Comparison of ENCODE assay signal across 8 cellular contexts in genomic region chr22:16917144-16918003, GRCh38.
DNase-seq lines count a peak whose midpoint lies in the region; ATAC-seq lines count a peak whose summit lies in the region.

No MANE protein-coding gene starts in this region.

- peak; percentile 78 for DNase-seq in DMS53 (lab: John Stamatoyannopoulos, UW)
- DNase-seq in NOMO-1 treated with DMSO at 0.1 percent for 48 hours (lab: John Stamatoyannopoulos, UW; ENCODE audit: unreplicated experiment): peak; percentile 59
- peak; percentile 46 for DNase-seq in activated T-cell treated with anti-CD3 and anti-CD28 coated beads, Interleukin-2, amount 50 U/mL, for 1 hour
- peak; percentile 16 for DNase-seq in fibroblast of the conjunctiva (ENCODE audit: low read depth)
- peak in 48 of 56 donors; percentile 8 to 83 (median 38) for DNase-seq in nucleus accumbens (lab: John Stamatoyannopoulos, UW)
- peak; percentile 86 for DNase-seq in superior temporal gyrus (ENCODE audit: extremely low spot score)

- peak; percentile 68 for ATAC-seq in HG03442 (IDR thresholded peaks at IDR 0.05; ENCODE audit: unreplicated experiment)
- no peak for ATAC-seq in GM18858 (IDR thresholded peaks at IDR 0.05; ENCODE audit: unreplicated experiment)

Comparison
In these comparisons a context has a peak if more than half of its experiments do, and no peak if none do; other contexts are left out.
1. DNase-seq: peak in every context shown above with its lines; median percentile 86 in superior temporal gyrus; 78 in DMS53; 59 in NOMO-1 treated with DMSO at 0.1 percent for 48 hours; 46 in activated T-cell treated with anti-CD3 and anti-CD28 coated beads, Interleukin-2, amount 50 U/mL, for 1 hour; 38 in nucleus accumbens; 16 in fibroblast of the conjunctiva.